Comparison of ENCODE assay signal across 20 cellular contexts in the genomic region with DNA sequence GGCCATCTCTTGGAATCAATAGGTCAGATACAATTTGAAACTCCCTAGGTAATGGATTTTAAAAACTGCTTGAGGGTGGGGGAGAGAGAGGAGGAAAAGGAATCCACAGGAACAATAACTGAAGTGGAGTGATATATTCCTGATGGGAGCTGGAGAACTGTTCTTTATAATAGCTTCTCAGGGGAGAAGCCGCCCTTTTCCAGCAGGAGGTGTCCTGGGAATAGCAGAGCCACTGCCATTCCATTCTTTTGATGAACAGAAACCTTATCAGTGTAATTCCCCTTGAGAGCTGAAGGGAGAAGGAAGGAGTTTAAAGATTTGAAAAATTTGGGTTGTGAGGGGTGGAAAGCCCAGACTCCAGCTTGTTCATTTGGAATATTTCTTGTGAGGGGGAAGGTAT.
A peak's percentile ranks its signal among the peaks of the same experiment; 100 is the strongest.
DNase-seq lines count a peak whose midpoint lies in the region; ATAC-seq and TF ChIP-seq lines count a peak whose summit lies in the region.
"Had no signal": no experiment of that assay in that cellular context is flagged by ENCODE, and none has a peak within 500 bp of the region (broad histone marks: within the 10 kb centered on the region; RNA-seq: fewer than 3 reads in every experiment).

No MANE protein-coding gene starts in this region.

- TF ChIP-seq CTCF in BE2C (IDR thresholded peaks at IDR 0.05; ENCODE audit: low read depth, low read length) (peak; percentile 44), WTC11 (IDR thresholded peaks at IDR 0.05) (no peak), Calu3 (IDR thresholded peaks at IDR 0.05; ENCODE audit: unreplicated experiment) (no peak), psoas muscle (IDR thresholded peaks at IDR 0.05) (no peak)

- H3K36me3 ChIP-seq in BE2C = no peaks in the 10 kb centered on the region
- no peaks in the 10 kb centered on the region for H3K36me3 ChIP-seq in H7 (replicated peaks; ENCODE audit: control insufficient read depth, insufficient read depth, low read length)
- H3K36me3 ChIP-seq in psoas muscle (ENCODE audit: insufficient read depth in 1 of 2, low read depth in 1 of 2) = no peaks in the 10 kb centered on the region

- H3K4me1 Mint-ChIP-seq in WTC11 = peaks cover 7% of the 10 kb centered on the region
- H3K4me1 Mint-ChIP-seq in Calu3 (ENCODE audit: low read depth, unreplicated experiment) = no peaks in the 10 kb centered on the region
- H3K4me1 Mint-ChIP-seq in activated CD4-positive, alpha-beta T cell treated with anti-CD3 and anti-CD28 coated beads, Interleukin-2, amount 10 ng/mL, durations not matched to agents 24 days and 14 days = no peaks in the 10 kb centered on the region
- H3K4me1 Mint-ChIP-seq: CD8-positive, alpha-beta memory T cell; T-cell had no signal

- H3K4me3 Mint-ChIP-seq in WTC11 (no peak overlapping the region), Calu3 (ENCODE audit: low read depth, unreplicated experiment) (no peak overlapping the region)
- no peak overlapping the region for H3K4me3 Mint-ChIP-seq in activated CD4-positive, alpha-beta T cell treated with anti-CD3 and anti-CD28 coated beads, Interleukin-2, amount 10 ng/mL, durations not matched to agents 24 days and 14 days
- H3K4me3 Mint-ChIP-seq: CD8-positive, alpha-beta memory T cell; T-cell had no signal

- H3K9me3 ChIP-seq in BE2C (no peaks in the 10 kb centered on the region), psoas muscle (no peaks in the 10 kb centered on the region)

- DNase-seq in BE2C = peak; percentile 20
- DNase-seq in H7 = peak; percentile 34
- no peak for DNase-seq in WTC11 (ENCODE audit: low spot score)
- peak; percentile 24 for DNase-seq in iPS-NIHi7 (ENCODE audit: extremely low spot score)
- no peak for DNase-seq in DMS53 treated with DMSO at 0.1 percent for 48 hours (lab: John Stamatoyannopoulos, UW; ENCODE audit: unreplicated experiment)
- no peak for DNase-seq in Calu3
- no peak for DNase-seq in psoas muscle
- no peak for DNase-seq in activated CD4-positive, alpha-beta T cell treated with anti-CD3 and anti-CD28 coated beads, Interleukin-2, amount 10 ng/mL, durations not matched to agents 24 days and 14 days
- DNase-seq: C1 segment of cervical spinal cord; CD8-positive, alpha-beta memory T cell; DND-41; GDM1; KG1; NCI-H187; NCI-H2107; NCI-H446; Right ventricle myocardium superior; T-cell had no signal

- H3K27me3 ChIP-seq in BE2C (no peaks in the 10 kb centered on the region), H7 (ENCODE audit: control insufficient read depth, insufficient read depth, low read length) (no peaks in the 10 kb centered on the region), psoas muscle (ENCODE audit: insufficient read depth in 3 of 3, low read length in 2 of 3) (peaks cover 0 to 2% (median 0%) of the 10 kb centered on the region in 3 donors)

- intact Hi-C loops in Calu3 (cut with micrococcal nuclease; ENCODE audit: unreplicated experiment) = no loop called here
- intact Hi-C loops in psoas muscle (cut with DNase I) = loop anchor here in 1 of 2 donors (5.0 kb wide), 1 partner anchor 776 kb away; no protein-coding TSS in a partner anchor
- intact Hi-C loops in activated CD4-positive, alpha-beta T cell treated with anti-CD3 and anti-CD28 coated beads, Interleukin-2, amount 10 ng/mL, durations not matched to agents 24 days and 14 days (cut with micrococcal nuclease) = no loop called here

- 48 to 70% (median 52%) methylated on average over 1 of the region's 1 CpG for WGBS in psoas muscle, 3 donors

- BruUV-seq in Calu3 (replicated peaks; lab: Mats Ljungman, UMichigan) = no TSS peak

- ATAC-seq in WTC11 = peak; percentile 64
- no peak for ATAC-seq in psoas muscle
- ATAC-seq: HepG2, T-cell had no signal

- H3K36me3 Mint-ChIP-seq in WTC11 (no peaks in the 10 kb centered on the region), Calu3 (ENCODE audit: insufficient read depth, unreplicated experiment) (no peaks in the 10 kb centered on the region)
- no peaks in the 10 kb centered on the region for H3K36me3 Mint-ChIP-seq in activated CD4-positive, alpha-beta T cell treated with anti-CD3 and anti-CD28 coated beads, Interleukin-2, amount 10 ng/mL, durations not matched to agents 24 days and 14 days (ENCODE audit: low read depth)
- H3K36me3 Mint-ChIP-seq: CD8-positive, alpha-beta memory T cell; T-cell had no signal

- H3K27me3 Mint-ChIP-seq in WTC11 (ENCODE audit: low read depth) (no peaks in the 10 kb centered on the region), Calu3 (ENCODE audit: unreplicated experiment) (no peaks in the 10 kb centered on the region)
- H3K27me3 Mint-ChIP-seq in activated CD4-positive, alpha-beta T cell treated with anti-CD3 and anti-CD28 coated beads, Interleukin-2, amount 10 ng/mL, durations not matched to agents 24 days and 14 days = no peaks in the 10 kb centered on the region
- H3K27me3 Mint-ChIP-seq: CD8-positive, alpha-beta memory T cell; T-cell had no signal

- POLR2A ChIA-PET in WTC11 (lab: Charles Lee) = no interaction called here

- CTCF ChIA-PET in WTC11 (lab: Charles Lee) (interaction anchor here (0.6 to 1.3 kb wide), 4 partner anchors 10 to 532 kb away, joined by 3 to 5 read pairs (median 4); no protein-coding TSS in a partner anchor), Calu3 (lab: Charles Lee) (no interaction called here)

- H3K4me1 ChIP-seq in BE2C (no peaks in the 10 kb centered on the region), psoas muscle (no peaks in the 10 kb centered on the region)

- H3K4me3 ChIP-seq in BE2C (ENCODE audit: low read depth, low read length) = no peak overlapping the region
- no peak overlapping the region for H3K4me3 ChIP-seq in H7 (ENCODE audit: insufficient read depth, low read depth, low read length)
- H3K4me3 ChIP-seq in psoas muscle = no peak overlapping the region
- H3K4me3 ChIP-seq: SK-N-MC had no signal

- peaks cover 5% of the 10 kb centered on the region for H3K9me3 Mint-ChIP-seq in WTC11
- H3K9me3 Mint-ChIP-seq in Calu3 (ENCODE audit: low read depth, unreplicated experiment) = no peaks in the 10 kb centered on the region
- peaks cover 11% of the 10 kb centered on the region for H3K9me3 Mint-ChIP-seq in activated CD4-positive, alpha-beta T cell treated with anti-CD3 and anti-CD28 coated beads, Interleukin-2, amount 10 ng/mL, durations not matched to agents 24 days and 14 days

- no peak overlapping the region for H3K27ac Mint-ChIP-seq in WTC11
- no peak overlapping the region for H3K27ac Mint-ChIP-seq in Calu3 (ENCODE audit: unreplicated experiment)
- H3K27ac Mint-ChIP-seq in activated CD4-positive, alpha-beta T cell treated with anti-CD3 and anti-CD28 coated beads, Interleukin-2, amount 10 ng/mL, durations not matched to agents 24 days and 14 days = no peak overlapping the region
- H3K27ac Mint-ChIP-seq: CD8-positive, alpha-beta memory T cell; T-cell had no signal

- H3K27ac ChIP-seq in psoas muscle = no peak overlapping the region
- H3K27ac ChIP-seq: SK-N-MC had no signal

TF ChIP-seq in WTC11, 78 proteins besides CTCF, POLR2A, EP300 and RAD21:
- TF ChIP-seq NFYB (CRISPR knock-in tag; conservative IDR thresholded peaks at IDR 0.05; ENCODE audit: low read depth) = no peak
- TF ChIP-seq ZNF263 (CRISPR knock-in tag; IDR thresholded peaks at IDR 0.05; ENCODE audit: low read depth) = no peak
- TF ChIP-seq, protein P1, sequence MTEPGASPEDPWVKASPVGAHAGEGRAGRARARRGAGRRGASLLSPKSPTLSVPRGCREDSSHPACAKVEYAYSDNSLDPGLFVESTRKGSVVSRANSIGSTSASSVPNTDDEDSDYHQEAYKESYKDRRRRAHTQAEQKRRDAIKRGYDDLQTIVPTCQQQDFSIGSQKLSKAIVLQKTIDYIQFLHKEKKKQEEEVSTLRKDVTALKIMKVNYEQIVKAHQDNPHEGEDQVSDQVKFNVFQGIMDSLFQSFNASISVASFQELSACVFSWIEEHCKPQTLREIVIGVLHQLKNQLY (CRISPR knock-in tag; IDR thresholded peaks at IDR 0.05) = no peak
- no peak for TF ChIP-seq FOXP1 (CRISPR knock-in tag; IDR thresholded peaks at IDR 0.05; ENCODE audit: borderline replicate concordance)
- TF ChIP-seq ZNF138 (CRISPR knock-in tag; conservative IDR thresholded peaks at IDR 0.05) = no peak
- TF ChIP-seq ZNF396 (CRISPR knock-in tag; IDR thresholded peaks at IDR 0.05; ENCODE audit: borderline replicate concordance) = no peak
- no peak for TF ChIP-seq RORB (CRISPR knock-in tag; IDR thresholded peaks at IDR 0.05)
- no peak for TF ChIP-seq ATF3 (CRISPR knock-in tag; conservative IDR thresholded peaks at IDR 0.05)
- TF ChIP-seq RELA (CRISPR knock-in tag; IDR thresholded peaks at IDR 0.05; ENCODE audit: borderline replicate concordance) = no peak
- TF ChIP-seq, protein P2, sequence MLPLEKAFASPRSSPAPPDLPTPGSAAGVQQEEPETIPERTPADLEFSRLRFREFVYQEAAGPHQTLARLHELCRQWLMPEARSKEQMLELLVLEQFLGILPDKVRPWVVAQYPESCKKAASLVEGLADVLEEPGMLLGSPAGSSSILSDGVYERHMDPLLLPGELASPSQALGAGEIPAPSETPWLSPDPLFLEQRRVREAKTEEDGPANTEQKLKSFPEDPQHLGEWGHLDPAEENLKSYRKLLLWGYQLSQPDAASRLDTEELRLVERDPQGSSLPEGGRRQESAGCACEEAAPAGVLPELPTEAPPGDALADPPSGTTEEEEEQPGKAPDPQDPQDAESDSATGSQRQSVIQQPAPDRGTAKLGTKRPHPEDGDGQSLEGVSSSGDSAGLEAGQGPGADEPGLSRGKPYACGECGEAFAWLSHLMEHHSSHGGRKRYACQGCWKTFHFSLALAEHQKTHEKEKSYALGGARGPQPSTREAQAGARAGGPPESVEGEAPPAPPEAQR (CRISPR knock-in tag; IDR thresholded peaks at IDR 0.05) = no peak
- TF ChIP-seq, protein P3, sequence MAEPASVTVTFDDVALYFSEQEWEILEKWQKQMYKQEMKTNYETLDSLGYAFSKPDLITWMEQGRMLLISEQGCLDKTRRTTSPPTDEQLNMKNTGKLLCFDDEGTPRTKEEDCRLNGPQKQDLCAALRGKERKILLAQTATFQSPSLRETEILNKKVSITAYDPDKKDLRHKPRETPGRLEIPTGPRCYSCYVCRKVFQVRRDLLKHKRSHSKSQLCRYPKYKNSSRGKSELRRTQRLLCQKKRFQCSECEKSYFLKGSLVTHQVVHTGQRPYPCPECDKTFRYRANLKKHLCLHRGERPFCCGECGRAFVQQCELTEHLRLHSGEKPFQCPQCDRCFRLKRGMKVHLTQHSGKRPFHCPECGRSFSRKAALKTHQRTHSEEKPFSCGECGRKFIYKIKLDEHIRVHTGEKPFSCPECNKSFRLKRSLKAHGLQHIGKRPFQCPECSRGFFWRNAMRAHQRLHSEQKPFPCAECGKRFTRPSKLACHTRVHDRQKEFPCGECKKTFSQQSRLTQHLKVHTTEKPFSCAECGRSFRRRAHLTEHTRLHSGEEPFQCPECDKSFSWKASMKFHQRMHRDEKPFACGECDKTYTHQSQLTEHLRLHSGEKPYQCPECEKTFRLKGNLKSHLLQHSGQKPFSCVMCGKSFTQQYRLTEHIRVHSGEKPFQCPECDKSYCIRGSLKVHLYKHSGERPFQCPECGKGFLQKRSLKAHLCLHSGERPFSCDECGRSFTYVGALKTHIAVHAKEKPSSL (CRISPR knock-in tag; conservative IDR thresholded peaks at IDR 0.05) = no peak

Comparison
In these comparisons a context has a peak if more than half of its experiments do, and no peak if none do; other contexts are left out.
1. DNase-seq: peak in BE2C (single experiment), H7 (single experiment) and iPS-NIHi7 (single experiment); none in WTC11 (single experiment), DMS53 treated with DMSO at 0.1 percent for 48 hours (single experiment), Calu3 (single experiment), psoas muscle (0 of 2) and activated CD4-positive, alpha-beta T cell treated with anti-CD3 and anti-CD28 coated beads, Interleukin-2, amount 10 ng/mL, durations not matched to agents 24 days and 14 days (single experiment).